ENCODE assay signal across 20 cellular contexts in the genomic region with DNA sequence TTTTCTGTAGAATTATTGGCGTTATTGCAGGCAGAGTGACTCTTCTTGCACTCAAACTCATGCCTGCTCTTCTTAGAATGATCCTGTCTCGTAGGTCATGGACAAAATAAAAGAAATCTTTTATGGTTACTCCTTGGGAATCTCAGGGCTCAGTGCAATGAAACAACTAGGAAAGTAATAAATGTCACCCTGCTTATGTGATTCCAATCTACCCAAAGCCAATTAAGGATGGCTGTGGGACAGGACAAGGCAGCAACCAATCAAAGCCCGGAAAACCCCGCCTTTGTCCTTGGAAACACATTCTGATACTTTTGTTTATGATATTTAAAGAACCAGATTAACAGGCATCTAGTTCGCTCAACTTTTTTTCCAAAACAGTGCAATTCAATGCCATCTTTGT. TPM values are rescaled to one million over a fixed set of nuclear protein-coding genes. Genes with fewer than 3 reads are reported as not detected.
A peak's percentile ranks its signal among the peaks of the same experiment; 100 is the strongest.
DNase-seq lines count a peak whose midpoint lies in the region; ATAC-seq, FAIRE-seq and TF ChIP-seq lines count a peak whose summit lies in the region.
"Had no signal": no experiment of that assay in that cellular context is flagged by ENCODE, and none has a peak within 500 bp of the region (broad histone marks: within the 10 kb centered on the region; RNA-seq: fewer than 3 reads in every experiment).

No MANE protein-coding gene starts in this region.

- no peak for TF ChIP-seq EP300 in A549 (IDR thresholded peaks at IDR 0.05)

- CTCF ChIA-PET in A549 (lab: Yijun Ruan, JAX): no interaction called here

- ATAC-seq in A549: no peak
- ATAC-seq in left lobe of liver: peak; percentile 69
- peak; percentile 28 to 52 (median 46) for ATAC-seq in pancreas
- ATAC-seq in activated naive CD4-positive, alpha-beta T cell treated with anti-CD3 and anti-CD28 coated beads, Interleukin-2, amount 50 U/mL, for 72 hours: no peak
- ATAC-seq in mucosa of descending colon: no peak
- ATAC-seq: GM12878, HCT116 had no signal

- H3K4me1 ChIP-seq in A549: peaks cover 59% of the 10 kb centered on the region
- peaks cover 11 to 35% (median 30%) of the 10 kb centered on the region in 3 donors for H3K4me1 ChIP-seq in pancreas
- H3K4me1 ChIP-seq in mucosa of descending colon (ENCODE audit: low read depth): no peaks in the 10 kb centered on the region
- H3K4me1 ChIP-seq: BE2C had no signal

- DNase-seq in A549 (ENCODE audit: low read depth in 1 of 2, low spot score in 1 of 2): no peak
- peak; percentile 34 for DNase-seq in LNCaP clone FGC (ENCODE audit: low read depth)
- DNase-seq in left lobe of liver (ENCODE audit: low spot score): peak; percentile 60
- peak in 1 of 6 donors; percentile 35 for DNase-seq in pancreas
- no peak for DNase-seq in GM19239 (ENCODE audit: insufficient read length, low spot score)
- no peak for DNase-seq in activated naive CD4-positive, alpha-beta T cell treated with anti-CD3 and anti-CD28 coated beads, Interleukin-2, amount 50 U/mL, for 72 hours (ENCODE audit: low spot score in 2 of 2)
- no peak for DNase-seq in germinal center (ENCODE audit: low spot score)
- DNase-seq in mucosa of descending colon: no peak
- DNase-seq: BE2C, DND-41, NCI-H1417, NCI-H1694 treated with DMSO at 0.1 percent for 48 hours, NCI-H446, SIG-M5, SK-N-SH had no signal

- TF ChIP-seq RAD21 in A549 (conservative IDR thresholded peaks at IDR 0.05 in 1 of 2, IDR thresholded peaks at IDR 0.05 in 1 of 2): no peak

- H3K9me3 ChIP-seq in A549: no peaks in the 10 kb centered on the region
- H3K9me3 ChIP-seq in pancreas: no peaks in the 10 kb centered on the region
- H3K9me3 ChIP-seq in mucosa of descending colon: no peaks in the 10 kb centered on the region
- H3K9me3 ChIP-seq: BE2C, SK-N-SH had no signal

- no peaks in the 10 kb centered on the region for H3K36me3 ChIP-seq in pancreas
- H3K36me3 ChIP-seq in mucosa of descending colon (ENCODE audit: low read depth): no peaks in the 10 kb centered on the region
- H3K36me3 ChIP-seq: BE2C had no signal

- intact Hi-C loops in pancreas (cut with DNase I) (no loop called here), mucosa of descending colon (cut with DNase I, micrococcal nuclease) (loop anchor here in 1 of 2 donors (10.0 kb wide), 1 partner anchor 146 kb away; no protein-coding TSS in a partner anchor)

- TF ChIP-seq POLR2A in A549 (IDR thresholded peaks at IDR 0.05; ENCODE audit: low read length): no peak

- POLR2A ChIA-PET in A549 (lab: Yijun Ruan, JAX): no interaction called here

- no peaks in the 10 kb centered on the region for H3K36me3 Mint-ChIP-seq in activated naive CD4-positive, alpha-beta T cell treated with anti-CD3 and anti-CD28 coated beads, Interleukin-2, amount 50 U/mL, for 72 hours
- H3K36me3 Mint-ChIP-seq: IgD-negative memory B cell had no signal

- no peaks in the 10 kb centered on the region for H3K9me3 Mint-ChIP-seq in activated naive CD4-positive, alpha-beta T cell treated with anti-CD3 and anti-CD28 coated beads, Interleukin-2, amount 50 U/mL, for 72 hours
- H3K9me3 Mint-ChIP-seq: IgD-negative memory B cell had no signal

- H3K4me3 ChIP-seq in A549 (no peak overlapping the region), LNCaP clone FGC (ENCODE audit: low read depth, low read length) (no peak overlapping the region), pancreas (peak overlapping the region; percentile 3 to 39 (median 19)), mucosa of descending colon (no peak overlapping the region)
- H3K4me3 ChIP-seq: GM12878 had no signal

- peak overlapping the region; percentile 79 for H3K4me2 ChIP-seq in A549
- H3K4me2 ChIP-seq: SK-N-SH had no signal

- H3K27ac ChIP-seq in A549 (peak overlapping the region; percentile 56 to 70; a peak in 5 of 6 replicates), pancreas (peak overlapping the region; percentile 0 to 90 (median 61))

- H3K27ac Mint-ChIP-seq in activated naive CD4-positive, alpha-beta T cell treated with anti-CD3 and anti-CD28 coated beads, Interleukin-2, amount 50 U/mL, for 72 hours: no peak overlapping the region
- H3K27ac Mint-ChIP-seq: IgD-negative memory B cell had no signal

- TF ChIP-seq CTCF in A549 (IDR thresholded peaks at IDR 0.05): no peak
- TF ChIP-seq CTCF in LNCaP clone FGC (IDR thresholded peaks at IDR 0.05; ENCODE audit: control insufficient read depth, extremely low read depth, insufficient read depth): no peak
- TF ChIP-seq CTCF in pancreas (IDR thresholded peaks at IDR 0.05): no peak
- TF ChIP-seq CTCF in mucosa of descending colon (IDR thresholded peaks at IDR 0.05): no peak

- H3K27me3 ChIP-seq in pancreas: no peaks in the 10 kb centered on the region
- H3K27me3 ChIP-seq: BE2C had no signal

- FAIRE-seq in A549 (lab: Jason Lieb, UNC) (no peak), pancreas (lab: Jason Lieb, UNC) (no peak), GM19239 (lab: Jason Lieb, UNC) (no peak)
- FAIRE-seq: GM12878, H1, HTR-8/SVneo had no signal

- WGBS in A549 (ENCODE audit: missing lambda C conversion rate): 79% methylated on average over 5 of the region's 5 CpGs
- WGBS in pancreas, 2 donors: 12 to 20% methylated on average over 5 of the region's 5 CpGs

TF ChIP-seq in A549, 52 proteins besides CTCF, POLR2A, EP300 and RAD21:
- no peak for TF ChIP-seq TFCP2L1 (CRISPR knock-in tag; IDR thresholded peaks at IDR 0.05)
- TF ChIP-seq FOSB (CRISPR knock-in tag; IDR thresholded peaks at IDR 0.05): no peak

RNA-seq across cellular contexts. Expression of gene GRB14, which starts 53.0 kb away (rescaled TPM):
- polyA plus RNA-seq in A549 (2011; rRNA removed): 19.4 and 26.0 TPM in 2 replicates
- polyA plus RNA-seq in A549 (2012; cell fraction: cytosol; rRNA removed): 4.5 and 4.9 TPM in 2 replicates
- polyA plus RNA-seq in A549 (2012; cell fraction: nucleus; rRNA removed): 7.9 and 9.5 TPM in 2 replicates
- polyA plus RNA-seq in A549 (2017; fragmentation: RNase III; extraction: RNeasy Plus Mini Kit Qiagen cat#74134 plus additional on column Dnase treatment): 15.1 to 18.6 TPM (median 18.5 TPM) in 3 replicates
- 4.1 and 4.9 TPM in 2 replicates for polyA minus RNA-seq in A549 (2011; rRNA and poly(A)+ RNA removed)
- total RNA-seq in left lobe of liver: 39.3 TPM
- 10 to 100 TPM in 4 of 6 donors, 1 to 10 TPM in 2; 7.8 to 21.5 (median 14.0) TPM for total RNA-seq in pancreas
- 10 to 100 TPM; 56.6 to 74.9 TPM for polyA plus RNA-seq in pancreas
- total RNA-seq in activated naive CD4-positive, alpha-beta T cell treated with anti-CD3 and anti-CD28 coated beads, Interleukin-2, amount 50 U/mL, for 72 hours: not detected
- total RNA-seq in mucosa of descending colon: 1 to 10 TPM in 2 of 3 donors, under 1 TPM in 1; 0.77 to 3.4 (median 1.5) TPM
- total RNA-seq: GM12878 had no signal
- polyA plus RNA-seq: GM12878, IgD-negative memory B cell had no signal

Comparison
In these comparisons a context has a peak if more than half of its experiments do, and no peak if none do; other contexts are left out.
1. ATAC-seq: peak in left lobe of liver (single experiment) and pancreas (4 of 4); none in A549 (0 of 2), activated naive CD4-positive, alpha-beta T cell treated with anti-CD3 and anti-CD28 coated beads, Interleukin-2, amount 50 U/mL, for 72 hours (0 of 2) and mucosa of descending colon (single experiment).
2. DNase-seq: peak in LNCaP clone FGC (single experiment) and left lobe of liver (single experiment); none in A549 (0 of 2), GM19239 (single experiment), activated naive CD4-positive, alpha-beta T cell treated with anti-CD3 and anti-CD28 coated beads, Interleukin-2, amount 50 U/mL, for 72 hours (0 of 2), germinal center (single experiment) and mucosa of descending colon (0 of 3).
3. H3K4me3 ChIP-seq: peak in pancreas (4 of 4); none in A549 (single experiment), LNCaP clone FGC (single experiment) and mucosa of descending colon (single experiment).